8 cellular contexts compared by ENCODE assay signal in genomic region chrX:12701625-12702024, GRCh38.
DNase-seq lines count a peak whose midpoint lies in the region; ATAC-seq and FAIRE-seq lines count a peak whose summit lies in the region.

No MANE protein-coding gene starts in this region.

- DNase-seq in D341Med (ENCODE audit: low spot score) (peak; percentile 67), NCI-H1417 (lab: John Stamatoyannopoulos, UW) (peak; percentile 34 to 96 (median 84)), SKM-1 (lab: John Stamatoyannopoulos, UW; ENCODE audit: unreplicated experiment) (peak; percentile 2), ecto neural progenitor cell (ENCODE audit: low spot score) (peak; percentile 55), middle frontal gyrus (ENCODE audit: extremely low spot score, low spot score) (peak; percentile 3), urothelium cell line (ENCODE audit: low spot score) (peak; percentile 34)

- no peak for FAIRE-seq in urothelium cell line (lab: Jason Lieb, UNC)

- ATAC-seq in GM21723 (IDR thresholded peaks at IDR 0.05; ENCODE audit: unreplicated experiment) = peak; percentile 76
- ATAC-seq in HG03108 (IDR thresholded peaks at IDR 0.05; ENCODE audit: unreplicated experiment) = no peak

Comparison
In these comparisons a context has a peak if more than half of its experiments do, and no peak if none do; other contexts are left out.
1. DNase-seq: peak in every context shown above with its lines; median percentile 84 in NCI-H1417; 67 in D341Med; 55 in ecto neural progenitor cell; 34 in urothelium cell line; 3 in middle frontal gyrus; 2 in SKM-1.